Comparison of ENCODE assay signal across 14 cellular contexts in the genomic region with DNA sequence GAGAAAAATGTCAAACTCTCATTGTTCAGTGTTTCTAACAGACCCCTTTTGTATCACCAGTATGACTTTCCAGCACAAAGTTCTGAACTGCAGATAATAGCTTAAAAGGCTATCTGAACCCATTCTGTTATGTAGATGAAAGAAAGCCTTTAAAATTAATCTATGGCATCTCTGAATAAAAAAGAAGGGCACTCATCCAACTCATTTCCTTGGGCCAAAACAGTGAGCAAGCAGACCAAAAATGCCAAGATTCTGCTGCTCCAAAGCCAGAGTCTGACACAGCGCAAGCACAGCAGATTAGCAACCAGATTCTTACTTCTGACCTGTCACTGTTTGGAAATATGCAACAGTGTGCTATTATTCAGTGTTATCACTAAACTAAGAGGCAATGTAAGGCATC. TPM values are rescaled to one million over a fixed set of nuclear protein-coding genes. Genes with fewer than 3 reads are reported as not detected.
DNase-seq lines count a peak whose midpoint lies in the region; ATAC-seq, FAIRE-seq and TF ChIP-seq lines count a peak whose summit lies in the region.
"Had no signal": no experiment of that assay in that cellular context is flagged by ENCODE, and none has a peak within 500 bp of the region (broad histone marks: within the 10 kb centered on the region; RNA-seq: fewer than 3 reads in every experiment).

No MANE protein-coding gene starts in this region.

- no peak overlapping the region for H3K27ac ChIP-seq in sigmoid colon
- H3K27ac ChIP-seq: BLaER1 had no signal

- no peak for ATAC-seq in HG02588 (IDR thresholded peaks at IDR 0.05; ENCODE audit: unreplicated experiment)

- H3K36me3 ChIP-seq in bronchial epithelial cell (ENCODE audit: control insufficient read depth, insufficient read depth, low read length) (no peaks in the 10 kb centered on the region), sigmoid colon (no peaks in the 10 kb centered on the region)
- H3K36me3 ChIP-seq: BLaER1 had no signal

- intact Hi-C loops in sigmoid colon (cut with DNase I): no loop called here

- TF ChIP-seq CTCF in bronchial epithelial cell (IDR thresholded peaks at IDR 0.05; ENCODE audit: insufficient read depth, low read length, severe bottlenecking) (no peak), sigmoid colon (IDR thresholded peaks at IDR 0.05) (no peak)

- H3K9me3 ChIP-seq in sigmoid colon: no peaks in the 10 kb centered on the region
- H3K9me3 ChIP-seq: BLaER1 had no signal

- peak; percentile 82 for DNase-seq in AG08395 (ENCODE audit: low spot score)
- DNase-seq in HS-5 (ENCODE audit: low read depth): peak; percentile 77
- DNase-seq in bronchial epithelial cell (ENCODE audit: low read depth): peak; percentile 83
- peak; percentile 48 for DNase-seq in kidney glomerular epithelial cell (lab: John Stamatoyannopoulos, UW)
- no peak for DNase-seq in sigmoid colon
- DNase-seq in effector CD4-positive, alpha-beta T cell: no peak
- no peak for DNase-seq in mesenteric fat pad (ENCODE audit: low spot score)
- DNase-seq: activated CD4-positive, alpha-beta T cell treated with anti-CD3 and anti-CD28 coated beads, Interleukin-2, amount 50 U/mL, for 1 hour; activated gamma-delta T cell treated with Interleukin-2 at 50 U/mL for 16 hours; GDM1; NCI-H2029 treated with DMSO at 0.1 percent for 48 hours; T-helper 1 cell had no signal

- no peaks in the 10 kb centered on the region for H3K4me1 ChIP-seq in sigmoid colon

- FAIRE-seq in bronchial epithelial cell (lab: Jason Lieb, UNC): no peak

- WGBS in sigmoid colon, 2 donors: 90 to 92% methylated on average over 1 of the region's 1 CpG

- H3K27me3 ChIP-seq in bronchial epithelial cell (ENCODE audit: control insufficient read depth, insufficient read depth, low read length): no peaks in the 10 kb centered on the region
- H3K27me3 ChIP-seq in sigmoid colon: no peaks in the 10 kb centered on the region
- H3K27me3 ChIP-seq: BLaER1 had no signal

- no peak for TF ChIP-seq POLR2A in sigmoid colon (IDR thresholded peaks at IDR 0.05)

- TF ChIP-seq EP300 in sigmoid colon (IDR thresholded peaks at IDR 0.05): no peak

- H3K4me3 ChIP-seq in bronchial epithelial cell (ENCODE audit: low read depth, low read length) (no peak overlapping the region), sigmoid colon (no peak overlapping the region)
- H3K4me3 ChIP-seq: BLaER1 had no signal

RNA-seq across cellular contexts. Expression of a gene that starts 22.6 kb away (rescaled TPM):
- total RNA-seq in bronchial epithelial cell (191 and 390 TPM in 2 replicates), sigmoid colon (10 to 100 TPM in 3 of 4 donors, 1 to 10 TPM in 1; 9.9 to 31.0 (median 17.8) TPM), mesenteric fat pad (71.6 TPM)
- polyA plus RNA-seq in sigmoid colon: 10 to 100 TPM in 2 of 3 donors, 1 to 10 TPM in 1; 8.4 to 66.5 (median 11.8) TPM

Comparison
In these comparisons a context has a peak if more than half of its experiments do, and no peak if none do; other contexts are left out.
1. DNase-seq: peak in AG08395 (single experiment), HS-5 (single experiment), bronchial epithelial cell (single experiment) and kidney glomerular epithelial cell (single experiment); none in sigmoid colon (single experiment), effector CD4-positive, alpha-beta T cell (single experiment) and mesenteric fat pad (single experiment).